In the genomic region with DNA sequence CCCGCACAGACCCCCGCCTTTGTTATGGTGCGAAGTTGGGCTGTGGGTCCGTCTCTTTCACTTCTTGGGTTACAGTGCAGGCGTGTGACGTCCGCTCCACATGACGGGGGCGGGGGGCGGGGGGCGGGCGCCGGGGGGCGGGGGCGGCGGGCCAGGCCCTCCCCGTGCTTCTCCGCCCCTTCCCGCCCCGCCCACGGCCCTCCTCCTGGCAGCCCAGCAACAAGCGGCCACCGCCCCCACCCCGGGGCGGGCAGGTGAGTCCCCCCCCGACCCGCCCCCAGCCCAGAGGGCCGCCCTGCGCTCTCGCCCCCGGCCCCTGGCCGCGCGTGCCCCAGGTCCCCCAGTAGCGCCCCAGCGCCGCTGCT, we compare ENCODE assay signal across 8 cellular contexts. TPM values are rescaled to one million over a fixed set of nuclear protein-coding genes. Genes with fewer than 3 reads are reported as not detected.
DNase-seq lines count a peak whose midpoint lies in the region; ATAC-seq and TF ChIP-seq lines count a peak whose summit lies in the region.

No MANE protein-coding gene starts in this region.

- intact Hi-C loops in HCT116 (cut with micrococcal nuclease): loop anchor here (10.0 kb wide), 1 partner anchor 313 kb away; no protein-coding TSS in a partner anchor
- intact Hi-C loops in activated naive CD4-positive, alpha-beta T cell treated with anti-CD3 and anti-CD28 coated beads for 36 hours (cut with micrococcal nuclease): loop anchor here (2.0 to 10.0 kb wide), 6 partner anchors 15 to 1894 kb away; a partner anchor contains a TSS

- no peaks in the 10 kb centered on the region for H3K9me3 Mint-ChIP-seq in activated naive CD4-positive, alpha-beta T cell treated with anti-CD3 and anti-CD28 coated beads for 36 hours

- H3K4me3 ChIP-seq in HCT116 (replicated peaks in 1 of 2; ENCODE audit: low read depth in 1 of 2, low read length in 2 of 2) (peak overlapping the region; percentile 68 to 76), OCI-LY1 (ENCODE audit: low read depth, low read length, poor library complexity, severe bottlenecking) (peak overlapping the region; percentile 94), gastroesophageal sphincter (peak overlapping the region; percentile 63 to 88), neuronal stem cell (ENCODE audit: low read length in 2 of 2) (peak overlapping the region; percentile 76 to 85), urinary bladder (ENCODE audit: low read depth, low read length) (peak overlapping the region; percentile 98)

- H3K27ac ChIP-seq in HCT116 (ENCODE audit: low read depth, low read length) (peak overlapping the region; percentile 47; the same call in 1 of the 2 replicates), OCI-LY1 (ENCODE audit: low read depth, low read length, poor library complexity, severe bottlenecking) (peak overlapping the region; percentile 92), gastroesophageal sphincter (peak overlapping the region; percentile 91 to 94 (median 92)), neuronal stem cell (replicated peaks; ENCODE audit: low read length) (peak overlapping the region; percentile 74), urinary bladder (ENCODE audit: low read depth) (peak overlapping the region; percentile 82)

- H3K14ac ChIP-seq in neuronal stem cell (ENCODE audit: low read length): no peak overlapping the region

- peak overlapping the region; percentile 72 for H3K9ac ChIP-seq in HCT116 (ENCODE audit: low read length)
- peak overlapping the region; percentile 72 for H3K9ac ChIP-seq in OCI-LY1 (ENCODE audit: low read length)
- H3K9ac ChIP-seq in neuronal stem cell (ENCODE audit: low read depth, low read length, poor library complexity): peak overlapping the region; percentile 90

- H2BK12ac ChIP-seq in neuronal stem cell (ENCODE audit: low read length): no peak overlapping the region

- H3K4ac ChIP-seq in neuronal stem cell (ENCODE audit: low read length): no peak overlapping the region

- H3K23ac ChIP-seq in neuronal stem cell (ENCODE audit: low read depth, low read length, poor library complexity): peak overlapping the region; percentile 52

- TF ChIP-seq RAD21 in HCT116 (IDR thresholded peaks at IDR 0.05; ENCODE audit: low read depth): no peak

- H3K18ac ChIP-seq in neuronal stem cell (ENCODE audit: low read length): peak overlapping the region; percentile 95

- H2AFZ ChIP-seq in HCT116 (ENCODE audit: low read depth, low read length, poor library complexity, severe bottlenecking) (peak overlapping the region; percentile 16), OCI-LY1 (ENCODE audit: low read length) (no peak overlapping the region), neuronal stem cell (ENCODE audit: low read length) (peak overlapping the region; percentile 26)

- no peaks in the 10 kb centered on the region for H3F3A ChIP-seq in OCI-LY1 (ENCODE audit: insufficient read depth, low read length)

- H3K4me2 ChIP-seq in HCT116 (ENCODE audit: low read length) (peak overlapping the region; percentile 98), OCI-LY1 (ENCODE audit: low read length) (peak overlapping the region; percentile 80), neuronal stem cell (ENCODE audit: insufficient read depth, low read length, poor library complexity, severe bottlenecking) (peak overlapping the region; percentile 95)

- no peak overlapping the region for H3K27ac Mint-ChIP-seq in activated naive CD4-positive, alpha-beta T cell treated with anti-CD3 and anti-CD28 coated beads for 36 hours

- no peak overlapping the region for H2BK15ac ChIP-seq in neuronal stem cell (ENCODE audit: low read length)

- CTCF ChIA-PET in HCT116 (lab: Charles Lee): no interaction called here
- CTCF ChIA-PET in activated naive CD4-positive, alpha-beta T cell treated with anti-CD3 and anti-CD28 coated beads for 36 hours (lab: Charles Lee): no interaction called here

- no peaks in the 10 kb centered on the region for H3K9me3 ChIP-seq in HCT116 (ENCODE audit: control insufficient read depth in 1 of 2, insufficient read depth in 1 of 2, low read depth in 1 of 2, low read length in 2 of 2)
- no peaks in the 10 kb centered on the region for H3K9me3 ChIP-seq in OCI-LY1 (ENCODE audit: low read length)
- no peaks in the 10 kb centered on the region for H3K9me3 ChIP-seq in gastroesophageal sphincter
- no peaks in the 10 kb centered on the region for H3K9me3 ChIP-seq in neuronal stem cell (replicated peaks in 1 of 2; ENCODE audit: control insufficient read depth in 2 of 2, insufficient read depth in 1 of 2, low read depth in 1 of 2, low read length in 2 of 2)

- no CpG with 5 or more reads among the region's 37 CpGs for WGBS in gastroesophageal sphincter (ENCODE audit: low coverage in 1 of 2), 2 donors
- no CpG with 5 or more reads among the region's 37 CpGs for WGBS in neuronal stem cell (ENCODE audit: extremely low coverage in 2 of 2, insufficient read length in 2 of 2, insufficient replicate concordance in 1 of 2), 2 donors
- WGBS in urinary bladder: 3% methylated on average over 35 of the region's 37 CpGs

- BruUV-seq in HCT116 (replicated peaks; lab: Mats Ljungman, UMichigan): no TSS peak

- no peak overlapping the region for H2BK120ac ChIP-seq in neuronal stem cell (ENCODE audit: low read depth, low read length)

- no peak for TF ChIP-seq CTCF in HCT116 (IDR thresholded peaks at IDR 0.05 in 2 of 3, conservative IDR thresholded peaks at IDR 0.05 in 1 of 3; ENCODE audit: borderline replicate concordance in 1 of 3, insufficient read depth in 1 of 3, low read depth in 2 of 3, low read length in 2 of 3)
- no peak for TF ChIP-seq CTCF in OCI-LY1 (IDR thresholded peaks at IDR 0.05; ENCODE audit: low read length)
- TF ChIP-seq CTCF in gastroesophageal sphincter (IDR thresholded peaks at IDR 0.05): no peak

- POLR2A ChIA-PET in HCT116 (lab: Charles Lee): no interaction called here

- peaks cover 2% of the 10 kb centered on the region for H3K79me1 ChIP-seq in neuronal stem cell (ENCODE audit: low read depth, low read length)

- peaks cover 24% of the 10 kb centered on the region for H3K79me2 ChIP-seq in HCT116 (ENCODE audit: insufficient read depth, low read length)
- peaks cover 31% of the 10 kb centered on the region for H3K79me2 ChIP-seq in OCI-LY1 (ENCODE audit: insufficient read depth, low read length)

- H3K9me2 ChIP-seq in HCT116 (ENCODE audit: insufficient read depth) (no peaks in the 10 kb centered on the region), OCI-LY1 (ENCODE audit: low read depth, low read length) (no peaks in the 10 kb centered on the region)

- no peaks in the 10 kb centered on the region for H3K36me3 ChIP-seq in HCT116 (ENCODE audit: control insufficient read depth in 1 of 2, insufficient read depth in 2 of 2, low read length in 2 of 2)
- no peaks in the 10 kb centered on the region for H3K36me3 ChIP-seq in OCI-LY1 (ENCODE audit: insufficient read depth, low read length)
- no peaks in the 10 kb centered on the region for H3K36me3 ChIP-seq in gastroesophageal sphincter
- H3K36me3 ChIP-seq in neuronal stem cell (replicated peaks in 1 of 2; ENCODE audit: control insufficient read depth in 2 of 2, insufficient read depth in 2 of 2, low read length in 2 of 2): no peaks in the 10 kb centered on the region
- H3K36me3 ChIP-seq in urinary bladder (ENCODE audit: insufficient read depth): no peaks in the 10 kb centered on the region

- H3K4me3 Mint-ChIP-seq in activated naive CD4-positive, alpha-beta T cell treated with anti-CD3 and anti-CD28 coated beads for 36 hours: peak overlapping the region; percentile 93

- H2AK5ac ChIP-seq in neuronal stem cell (ENCODE audit: low read depth, low read length): peak overlapping the region; percentile 94

- peaks cover 25% of the 10 kb centered on the region for H3K4me1 Mint-ChIP-seq in activated naive CD4-positive, alpha-beta T cell treated with anti-CD3 and anti-CD28 coated beads for 36 hours (ENCODE audit: low read depth)

- H4K8ac ChIP-seq in neuronal stem cell (ENCODE audit: low read depth, low read length): no peak overlapping the region

- RAD21 ChIA-PET in HCT116 (lab: Charles Lee; ENCODE audit: low non-redundant PET in 1 of 2, low total read pairs in 2 of 2, uncharacterized antibody in 2 of 2, unreplicated experiment in 2 of 2): no interaction called here

- H3K4me1 ChIP-seq in HCT116 (ENCODE audit: control insufficient read depth in 1 of 2, insufficient read depth in 2 of 2, low read length in 2 of 2): peaks cover 0 to 31% of the 10 kb centered on the region in 2 experiments; a peak in 2 of 4 replicates
- peaks cover 57% of the 10 kb centered on the region for H3K4me1 ChIP-seq in OCI-LY1 (ENCODE audit: insufficient read depth, low read length, severe bottlenecking)
- H3K4me1 ChIP-seq in gastroesophageal sphincter: peaks cover 0 to 54% (median 10%) of the 10 kb centered on the region in 3 donors
- peaks cover 10 to 36% of the 10 kb centered on the region in 2 donors for H3K4me1 ChIP-seq in neuronal stem cell (ENCODE audit: control insufficient read depth in 2 of 2, insufficient read depth in 1 of 2, low read depth in 1 of 2, low read length in 2 of 2)
- no peaks in the 10 kb centered on the region for H3K4me1 ChIP-seq in urinary bladder (ENCODE audit: insufficient read depth)

- peaks cover 14% of the 10 kb centered on the region for H3K27me3 Mint-ChIP-seq in activated naive CD4-positive, alpha-beta T cell treated with anti-CD3 and anti-CD28 coated beads for 36 hours (ENCODE audit: low read depth)

- no peak for TF ChIP-seq EP300 in gastroesophageal sphincter (IDR thresholded peaks at IDR 0.05)

- no peaks in the 10 kb centered on the region for H3K27me3 ChIP-seq in HCT116 (ENCODE audit: insufficient read depth, low read length)
- H3K27me3 ChIP-seq in OCI-LY1 (ENCODE audit: insufficient read depth, low read length): no peaks in the 10 kb centered on the region
- H3K27me3 ChIP-seq in gastroesophageal sphincter: no peaks in the 10 kb centered on the region
- H3K27me3 ChIP-seq in neuronal stem cell (ENCODE audit: control insufficient read depth in 3 of 3, insufficient read depth in 3 of 3, low read depth in 1 of 3, low read length in 3 of 3): no peaks in the 10 kb centered on the region

- H4K91ac ChIP-seq in neuronal stem cell (ENCODE audit: low read depth, low read length, poor library complexity): no peak overlapping the region

- no peak for TF ChIP-seq POLR2A in HCT116 (IDR thresholded peaks at IDR 0.05; ENCODE audit: borderline replicate concordance, extremely low read depth, insufficient read depth, insufficient read length)
- no peak for TF ChIP-seq POLR2A in gastroesophageal sphincter (IDR thresholded peaks at IDR 0.05)

- ATAC-seq in HCT116: peak; percentile 38
- ATAC-seq in gastroesophageal sphincter: peak; percentile 26

- no peaks in the 10 kb centered on the region for H3K36me3 Mint-ChIP-seq in activated naive CD4-positive, alpha-beta T cell treated with anti-CD3 and anti-CD28 coated beads for 36 hours (ENCODE audit: low read depth)

- peak; percentile 79 for DNase-seq in AG08395 (ENCODE audit: low spot score)
- DNase-seq in HCT116 (ENCODE audit: low read depth, low spot score): no peak
- DNase-seq in activated naive CD4-positive, alpha-beta T cell treated with anti-CD3 and anti-CD28 coated beads for 36 hours: peak; percentile 71
- DNase-seq in neuronal stem cell (ENCODE audit: low spot score): peak; percentile 59
- DNase-seq in CD1c-positive myeloid dendritic cell (ENCODE audit: extremely low spot score): no peak

- H4K20me1 ChIP-seq in HCT116 (ENCODE audit: insufficient read depth) (no peaks in the 10 kb centered on the region), OCI-LY1 (ENCODE audit: insufficient read depth, low read length) (no peaks in the 10 kb centered on the region)

- H2BK5ac ChIP-seq in neuronal stem cell (ENCODE audit: low read length): peak overlapping the region; percentile 2

RNA-seq across cellular contexts. Expression of a gene that starts 3.6 kb away (rescaled TPM):
- 32.0 TPM for total RNA-seq in HCT116 (2021; ENCODE audit: unreplicated experiment)
- 11.1 and 14.5 TPM in 2 replicates for polyA plus RNA-seq in HCT116 (2012)
- total RNA-seq in activated naive CD4-positive, alpha-beta T cell treated with anti-CD3 and anti-CD28 coated beads for 36 hours: 1 to 10 TPM; 7.4 to 8.4 TPM
- total RNA-seq in gastroesophageal sphincter: 10 to 100 TPM; 17.8 to 43.8 (median 29.9) TPM
- polyA plus RNA-seq in neuronal stem cell (2013, experiment 1 of 2): 40.4 TPM
- polyA plus RNA-seq in neuronal stem cell (2013, experiment 2 of 2): 42.5 TPM
- total RNA-seq in urinary bladder: 30.5 TPM
- 16.1 TPM for polyA plus RNA-seq in urinary bladder

Comparison
In these comparisons a context has a peak if more than half of its experiments do, and no peak if none do; other contexts are left out.
1. DNase-seq: peak in AG08395 (single experiment), activated naive CD4-positive, alpha-beta T cell treated with anti-CD3 and anti-CD28 coated beads for 36 hours (single experiment) and neuronal stem cell (single experiment); none in HCT116 (single experiment) and CD1c-positive myeloid dendritic cell (single experiment).
2. Peak in every context shown above with its lines, with median percentiles within 50 percentile points of each other: H3K27ac ChIP-seq, H3K4me2 ChIP-seq, H3K4me3 ChIP-seq and H3K9ac ChIP-seq.